Comparison of ENCODE assay signal across 3 cellular contexts in the genomic region with DNA sequence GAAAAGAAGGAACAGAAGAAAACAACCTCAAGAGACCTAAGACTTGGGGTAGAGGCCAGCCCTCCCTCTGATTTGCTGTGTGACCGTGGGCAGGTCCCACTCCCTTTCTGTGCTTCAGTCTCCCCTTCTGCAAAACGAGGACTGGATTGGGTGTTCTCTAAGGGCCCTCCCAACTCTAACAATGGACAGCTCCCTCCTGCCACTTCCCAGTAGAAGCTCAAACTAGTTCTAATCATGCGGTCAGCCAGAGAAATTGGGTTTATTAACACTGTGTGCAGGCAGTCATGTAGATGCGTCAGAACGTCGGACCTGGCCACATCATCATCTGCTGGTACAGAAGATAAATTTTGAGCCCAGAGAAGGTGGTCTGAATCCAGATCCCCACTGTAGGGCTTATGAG.
TF ChIP-seq lines count a peak whose summit lies in the region.

No MANE protein-coding gene starts in this region.

TF ChIP-seq in GM23338, 12 proteins besides CTCF, POLR2A, EP300 and RAD21:
- no peak for TF ChIP-seq NANOG (IDR thresholded peaks at IDR 0.05; ENCODE audit: borderline replicate concordance)
- no peak for TF ChIP-seq ZNF331 (CRISPR knock-in tag; IDR thresholded peaks at IDR 0.05; ENCODE audit: low read depth)
- no peak for TF ChIP-seq ZNF114 (CRISPR knock-in tag; IDR thresholded peaks at IDR 0.05)
- TF ChIP-seq, protein P1, sequence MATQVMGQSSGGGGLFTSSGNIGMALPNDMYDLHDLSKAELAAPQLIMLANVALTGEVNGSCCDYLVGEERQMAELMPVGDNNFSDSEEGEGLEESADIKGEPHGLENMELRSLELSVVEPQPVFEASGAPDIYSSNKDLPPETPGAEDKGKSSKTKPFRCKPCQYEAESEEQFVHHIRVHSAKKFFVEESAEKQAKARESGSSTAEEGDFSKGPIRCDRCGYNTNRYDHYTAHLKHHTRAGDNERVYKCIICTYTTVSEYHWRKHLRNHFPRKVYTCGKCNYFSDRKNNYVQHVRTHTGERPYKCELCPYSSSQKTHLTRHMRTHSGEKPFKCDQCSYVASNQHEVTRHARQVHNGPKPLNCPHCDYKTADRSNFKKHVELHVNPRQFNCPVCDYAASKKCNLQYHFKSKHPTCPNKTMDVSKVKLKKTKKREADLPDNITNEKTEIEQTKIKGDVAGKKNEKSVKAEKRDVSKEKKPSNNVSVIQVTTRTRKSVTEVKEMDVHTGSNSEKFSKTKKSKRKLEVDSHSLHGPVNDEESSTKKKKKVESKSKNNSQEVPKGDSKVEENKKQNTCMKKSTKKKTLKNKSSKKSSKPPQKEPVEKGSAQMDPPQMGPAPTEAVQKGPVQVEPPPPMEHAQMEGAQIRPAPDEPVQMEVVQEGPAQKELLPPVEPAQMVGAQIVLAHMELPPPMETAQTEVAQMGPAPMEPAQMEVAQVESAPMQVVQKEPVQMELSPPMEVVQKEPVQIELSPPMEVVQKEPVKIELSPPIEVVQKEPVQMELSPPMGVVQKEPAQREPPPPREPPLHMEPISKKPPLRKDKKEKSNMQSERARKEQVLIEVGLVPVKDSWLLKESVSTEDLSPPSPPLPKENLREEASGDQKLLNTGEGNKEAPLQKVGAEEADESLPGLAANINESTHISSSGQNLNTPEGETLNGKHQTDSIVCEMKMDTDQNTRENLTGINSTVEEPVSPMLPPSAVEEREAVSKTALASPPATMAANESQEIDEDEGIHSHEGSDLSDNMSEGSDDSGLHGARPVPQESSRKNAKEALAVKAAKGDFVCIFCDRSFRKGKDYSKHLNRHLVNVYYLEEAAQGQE (IDR thresholded peaks at IDR 0.05; ENCODE audit: unreplicated experiment), result peak; percentile 19
TF ChIP-seq in GM23338: peak in this region for 1.

TF ChIP-seq in Ishikawa, 13 proteins besides CTCF, POLR2A, EP300 and RAD21:
- TF ChIP-seq ZBTB7A (IDR thresholded peaks at IDR 0.05; ENCODE audit: low read depth) (no peak), YY1 (IDR thresholded peaks at IDR 0.05; ENCODE audit: low read depth) (no peak)
- TF ChIP-seq, protein P2, sequence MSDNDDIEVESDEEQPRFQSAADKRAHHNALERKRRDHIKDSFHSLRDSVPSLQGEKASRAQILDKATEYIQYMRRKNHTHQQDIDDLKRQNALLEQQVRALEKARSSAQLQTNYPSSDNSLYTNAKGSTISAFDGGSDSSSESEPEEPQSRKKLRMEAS (IDR thresholded peaks at IDR 0.05), result no peak
- TF ChIP-seq, protein P1 (IDR thresholded peaks at IDR 0.05; ENCODE audit: low read depth), result peak; percentile 59; the same call in 1 of the 2 replicates

TF ChIP-seq in K562, 482 proteins besides CTCF, POLR2A, EP300 and RAD21:
- TF ChIP-seq ZFP36 (IDR thresholded peaks at IDR 0.05; ENCODE audit: low read depth, low read length, partially characterized antibody), result peak; percentile 42
- no peak for TF ChIP-seq CAMTA2 (CRISPR knock-in tag; conservative IDR thresholded peaks at IDR 0.05)
